Comparison of ENCODE assay signal across 17 cellular contexts in the genomic region with DNA sequence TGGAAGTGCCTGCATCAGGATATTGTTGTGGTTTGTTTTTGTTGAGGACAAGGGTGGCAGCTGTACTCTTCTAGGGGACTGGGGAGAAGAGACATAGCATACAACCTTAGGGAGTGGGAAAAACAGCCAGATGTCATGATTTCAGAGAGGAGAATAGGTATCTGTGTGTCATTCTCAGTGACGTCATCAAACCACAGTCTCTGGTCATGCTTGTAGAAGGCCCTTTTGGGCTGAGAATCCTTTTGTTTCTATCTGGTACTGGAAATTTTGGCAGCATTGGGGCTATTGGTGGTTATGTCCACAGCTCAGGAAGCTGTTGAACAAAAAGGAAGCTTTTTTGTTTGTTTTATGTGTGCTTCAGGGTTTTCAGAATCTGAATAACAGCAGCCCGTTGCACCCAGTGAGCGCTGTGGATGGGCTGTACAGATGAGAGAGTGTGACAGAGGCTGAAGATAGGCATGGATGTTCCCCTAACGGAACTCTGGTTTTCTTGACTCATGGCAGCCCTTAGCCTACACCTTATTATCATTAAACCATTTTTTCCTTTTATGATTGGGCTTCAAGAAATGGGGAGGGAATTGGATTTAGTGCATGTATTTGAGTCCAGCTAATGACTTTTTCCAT.
DNase-seq lines count a peak whose midpoint lies in the region; ATAC-seq and TF ChIP-seq lines count a peak whose summit lies in the region.
"Had no signal": no experiment of that assay in that cellular context is flagged by ENCODE, and none has a peak within 500 bp of the region (broad histone marks: within the 10 kb centered on the region; RNA-seq: fewer than 3 reads in every experiment).

No MANE protein-coding gene starts in this region.

- H3K4me3 Mint-ChIP-seq in activated CD8-positive, alpha-beta T cell treated with anti-CD3 and anti-CD28 coated beads for 36 hours, result no peak overlapping the region
- H3K4me3 Mint-ChIP-seq in activated CD8-positive, alpha-beta T cell treated with anti-CD3 and anti-CD28 coated beads, Interleukin-2, amount 10 ng/mL, durations not matched to agents 7 days and 5 days, result no peak overlapping the region
- H3K4me3 Mint-ChIP-seq: T-cell had no signal

- no peaks in the 10 kb centered on the region for H3K9me3 Mint-ChIP-seq in activated CD8-positive, alpha-beta T cell treated with anti-CD3 and anti-CD28 coated beads for 36 hours
- no peaks in the 10 kb centered on the region for H3K9me3 Mint-ChIP-seq in activated CD8-positive, alpha-beta T cell treated with anti-CD3 and anti-CD28 coated beads, Interleukin-2, amount 10 ng/mL, durations not matched to agents 7 days and 5 days (ENCODE audit: insufficient read depth)
- H3K9me3 Mint-ChIP-seq: T-cell had no signal

- no peak overlapping the region for H3K27ac Mint-ChIP-seq in activated CD8-positive, alpha-beta T cell treated with anti-CD3 and anti-CD28 coated beads for 36 hours
- no peak overlapping the region for H3K27ac Mint-ChIP-seq in activated CD8-positive, alpha-beta T cell treated with anti-CD3 and anti-CD28 coated beads, Interleukin-2, amount 10 ng/mL, durations not matched to agents 7 days and 5 days
- H3K27ac Mint-ChIP-seq: T-cell had no signal

- ATAC-seq in activated CD8-positive, alpha-beta T cell treated with anti-CD3 and anti-CD28 coated beads for 36 hours, result peak; percentile 34
- ATAC-seq in activated CD8-positive, alpha-beta T cell treated with anti-CD3 and anti-CD28 coated beads, Interleukin-2, amount 10 ng/mL, durations not matched to agents 7 days and 5 days, result no peak
- ATAC-seq in HG03039 (IDR thresholded peaks at IDR 0.05; ENCODE audit: unreplicated experiment), result peak; percentile 52
- ATAC-seq: psoas muscle, T-cell, upper lobe of right lung had no signal

- peaks cover 25% of the 10 kb centered on the region for H3K4me1 Mint-ChIP-seq in activated CD8-positive, alpha-beta T cell treated with anti-CD3 and anti-CD28 coated beads for 36 hours (ENCODE audit: low read depth)
- H3K4me1 Mint-ChIP-seq in activated CD8-positive, alpha-beta T cell treated with anti-CD3 and anti-CD28 coated beads, Interleukin-2, amount 10 ng/mL, durations not matched to agents 7 days and 5 days (ENCODE audit: low read depth), result peaks cover 12% of the 10 kb centered on the region

- peaks cover 56% of the 10 kb centered on the region for H3K36me3 Mint-ChIP-seq in activated CD8-positive, alpha-beta T cell treated with anti-CD3 and anti-CD28 coated beads for 36 hours (ENCODE audit: low read depth)
- H3K36me3 Mint-ChIP-seq in activated CD8-positive, alpha-beta T cell treated with anti-CD3 and anti-CD28 coated beads, Interleukin-2, amount 10 ng/mL, durations not matched to agents 7 days and 5 days (ENCODE audit: low read depth), result peaks cover 56% of the 10 kb centered on the region

- peak; percentile 7 for DNase-seq in activated CD8-positive, alpha-beta T cell treated with anti-CD3 and anti-CD28 coated beads for 36 hours
- DNase-seq in activated CD8-positive, alpha-beta T cell treated with anti-CD3 and anti-CD28 coated beads, Interleukin-2, amount 10 ng/mL, durations not matched to agents 7 days and 5 days, result no peak
- DNase-seq in lung microvascular endothelial cell (ENCODE audit: low read depth in 2 of 2) (peak; percentile 43 to 52), NCI-H524 (lab: John Stamatoyannopoulos, UW) (no peak), HEK293T (ENCODE audit: extremely low spot score) (no peak), Ammon's horn (ENCODE audit: low spot score) (no peak)
- DNase-seq: ACHN, amniotic stem cell, kidney, NCI-H1092 treated with DMSO at 0.1 percent for 48 hours, NCI-H446 treated with DMSO at 0.1 percent for 48 hours, PC-9, psoas muscle, T-cell, upper lobe of right lung had no signal

- CTCF ChIA-PET in activated CD8-positive, alpha-beta T cell treated with anti-CD3 and anti-CD28 coated beads for 36 hours (lab: Charles Lee), result interaction anchor here (1.1 to 3.3 kb wide), 2 partner anchors 9 to 492 kb away, joined by 3 to 21 read pairs; no protein-coding TSS in a partner anchor
- CTCF ChIA-PET in activated CD8-positive, alpha-beta T cell treated with anti-CD3 and anti-CD28 coated beads, Interleukin-2, amount 10 ng/mL, durations not matched to agents 7 days and 5 days (lab: Charles Lee), result interaction anchor here (0.9 to 5.4 kb wide), 2 partner anchors 9 to 493 kb away, joined by 3 to 35 read pairs; no protein-coding TSS in a partner anchor
- CTCF ChIA-PET in HEK293T (lab: Yijun Ruan, JAX), result no interaction called here

- H3K27me3 Mint-ChIP-seq in activated CD8-positive, alpha-beta T cell treated with anti-CD3 and anti-CD28 coated beads for 36 hours, result no peaks in the 10 kb centered on the region
- H3K27me3 Mint-ChIP-seq in activated CD8-positive, alpha-beta T cell treated with anti-CD3 and anti-CD28 coated beads, Interleukin-2, amount 10 ng/mL, durations not matched to agents 7 days and 5 days (ENCODE audit: low read depth), result no peaks in the 10 kb centered on the region
- H3K27me3 Mint-ChIP-seq: T-cell had no signal

- no peak for TF ChIP-seq CTCF in activated CD8-positive, alpha-beta T cell treated with anti-CD3 and anti-CD28 coated beads for 36 hours (IDR thresholded peaks at IDR 0.05)

- H3K27ac ChIP-seq in angular gyrus (ENCODE audit: low read depth, low read length), result peak overlapping the region; percentile 24
- H3K27ac ChIP-seq: PC-9, psoas muscle, upper lobe of right lung had no signal

- POLR2A ChIA-PET in activated CD8-positive, alpha-beta T cell treated with anti-CD3 and anti-CD28 coated beads for 36 hours (lab: Charles Lee), result no interaction called here
- POLR2A ChIA-PET in activated CD8-positive, alpha-beta T cell treated with anti-CD3 and anti-CD28 coated beads, Interleukin-2, amount 10 ng/mL, durations not matched to agents 7 days and 5 days (lab: Charles Lee), result interaction anchor here (1.1 kb wide), 1 partner anchor 10 kb away, joined by 3 read pairs; no protein-coding TSS in a partner anchor
- POLR2A ChIA-PET in HEK293T (lab: Yijun Ruan, JAX), result no interaction called here

- intact Hi-C loops in activated CD8-positive, alpha-beta T cell treated with anti-CD3 and anti-CD28 coated beads for 36 hours (cut with micrococcal nuclease), result loop anchor here (10.0 kb wide), 1 partner anchor 307 kb away; no protein-coding TSS in a partner anchor

TF ChIP-seq in HEK293T, 16 proteins besides CTCF, POLR2A, EP300 and RAD21:
- no peak for TF ChIP-seq CTBP1 (IDR thresholded peaks at IDR 0.05; ENCODE audit: borderline replicate concordance)
- TF ChIP-seq NFRKB (IDR thresholded peaks at IDR 0.05), result no peak
- no peak for TF ChIP-seq HDGF (IDR thresholded peaks at IDR 0.05; ENCODE audit: borderline replicate concordance)
- no peak for TF ChIP-seq FOXM1 (IDR thresholded peaks at IDR 0.05; ENCODE audit: borderline replicate concordance)
- no peak for TF ChIP-seq ZNF384 (IDR thresholded peaks at IDR 0.05)
- no peak for TF ChIP-seq SUZ12 (IDR thresholded peaks at IDR 0.05)
- TF ChIP-seq FOXA1 (IDR thresholded peaks at IDR 0.05), result no peak

Comparison
In these comparisons a context has a peak if more than half of its experiments do, and no peak if none do; other contexts are left out.
1. DNase-seq: peak in activated CD8-positive, alpha-beta T cell treated with anti-CD3 and anti-CD28 coated beads for 36 hours (single experiment) and lung microvascular endothelial cell (2 of 2); none in activated CD8-positive, alpha-beta T cell treated with anti-CD3 and anti-CD28 coated beads, Interleukin-2, amount 10 ng/mL, durations not matched to agents 7 days and 5 days (single experiment), NCI-H524 (0 of 2), HEK293T (single experiment) and Ammon's horn (single experiment).